ENCODE assay signal across 9 cellular contexts in the genomic region with DNA sequence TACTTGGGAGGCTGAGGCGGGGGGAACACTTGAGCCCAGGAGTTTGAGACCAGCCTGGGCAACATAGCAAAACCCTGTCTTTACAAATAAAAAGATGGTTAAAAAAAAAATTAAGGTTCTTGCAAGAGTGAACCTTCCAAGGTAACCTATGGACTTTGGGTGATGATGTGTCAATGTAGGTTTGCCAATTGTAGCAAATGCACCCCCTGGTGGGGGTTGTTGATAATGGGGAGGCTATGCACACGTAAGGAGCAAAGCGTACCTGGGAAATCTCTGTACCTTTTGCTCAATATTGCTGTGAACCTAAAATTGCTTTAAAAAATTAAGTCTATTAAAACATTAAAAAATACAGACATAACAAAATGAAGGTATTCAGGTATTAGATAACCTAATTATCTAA.
DNase-seq lines count a peak whose midpoint lies in the region; ATAC-seq and TF ChIP-seq lines count a peak whose summit lies in the region.
"Had no signal": no experiment of that assay in that cellular context is flagged by ENCODE, and none has a peak within 500 bp of the region (broad histone marks: within the 10 kb centered on the region; RNA-seq: fewer than 3 reads in every experiment).

No MANE protein-coding gene starts in this region.

- ATAC-seq in stimulated activated naive B cell treated with anti-CD40 and anti-IgM and Interleukin-4, amounts not matched to agents 10 μg/mL and 1 μg/mL and 100 μg/mL, for 72 hours (replicated peaks): peak; percentile 50 to 53

- no peak overlapping the region for H3K27ac ChIP-seq in RWPE1

- no peaks in the 10 kb centered on the region for H3K4me1 Mint-ChIP-seq in Calu3 (ENCODE audit: low read depth, unreplicated experiment)
- H3K4me1 Mint-ChIP-seq in stimulated activated naive B cell treated with anti-CD40 and anti-IgM and Interleukin-4, amounts not matched to agents 10 μg/mL and 1 μg/mL and 100 μg/mL, for 72 hours: no peaks in the 10 kb centered on the region

- no peaks in the 10 kb centered on the region for H3K27me3 Mint-ChIP-seq in Calu3 (ENCODE audit: unreplicated experiment)
- no peaks in the 10 kb centered on the region for H3K27me3 Mint-ChIP-seq in stimulated activated naive B cell treated with anti-CD40 and anti-IgM and Interleukin-4, amounts not matched to agents 10 μg/mL and 1 μg/mL and 100 μg/mL, for 72 hours

- no peak overlapping the region for H3K4me3 Mint-ChIP-seq in Calu3 (ENCODE audit: low read depth, unreplicated experiment)
- H3K4me3 Mint-ChIP-seq in stimulated activated naive B cell treated with anti-CD40 and anti-IgM and Interleukin-4, amounts not matched to agents 10 μg/mL and 1 μg/mL and 100 μg/mL, for 72 hours: no peak overlapping the region

- H3K9me3 Mint-ChIP-seq in Calu3 (ENCODE audit: low read depth, unreplicated experiment): no peaks in the 10 kb centered on the region
- peaks cover 1% of the 10 kb centered on the region in 2 donors for H3K9me3 Mint-ChIP-seq in stimulated activated naive B cell treated with anti-CD40 and anti-IgM and Interleukin-4, amounts not matched to agents 10 μg/mL and 1 μg/mL and 100 μg/mL, for 72 hours

- no peaks in the 10 kb centered on the region for H3K36me3 Mint-ChIP-seq in Calu3 (ENCODE audit: insufficient read depth, unreplicated experiment)
- H3K36me3 Mint-ChIP-seq in stimulated activated naive B cell treated with anti-CD40 and anti-IgM and Interleukin-4, amounts not matched to agents 10 μg/mL and 1 μg/mL and 100 μg/mL, for 72 hours: peaks cover 22 to 44% of the 10 kb centered on the region in 2 donors

- peak; percentile 76 for DNase-seq in Calu3
- DNase-seq in H4 (ENCODE audit: low spot score): peak; percentile 12
- peak; percentile 3 for DNase-seq in RWPE1 (ENCODE audit: low spot score)
- DNase-seq in fibroblast of villous mesenchyme (ENCODE audit: low read depth): peak; percentile 17
- no peak for DNase-seq in stimulated activated naive B cell treated with anti-CD40 and anti-IgM and Interleukin-4, amounts not matched to agents 10 μg/mL and 1 μg/mL and 100 μg/mL, for 72 hours
- no peak for DNase-seq in NCI-H226
- DNase-seq in NCI-H510A treated with DMSO at 0.1 percent for 48 hours (lab: John Stamatoyannopoulos, UW): no peak
- DNase-seq in hepatic stellate cell (ENCODE audit: low spot score): no peak

- no peak overlapping the region for H3K4me3 ChIP-seq in fibroblast of villous mesenchyme (ENCODE audit: low read depth, low read length)
- H3K4me3 ChIP-seq: lung had no signal

- intact Hi-C loops in Calu3 (cut with micrococcal nuclease; ENCODE audit: unreplicated experiment): loop anchor here (5.0 kb wide), 2 partner anchors 94 to 514 kb away; no protein-coding TSS in a partner anchor

- no TSS peak for BruUV-seq in Calu3 (replicated peaks; lab: Mats Ljungman, UMichigan)

- CTCF ChIA-PET in Calu3 (lab: Charles Lee) (no interaction called here), RWPE1 (lab: Yijun Ruan, JAX) (interaction anchor here (0.6 kb wide), 1 partner anchor 1473 kb away, joined by 3 read pairs; no protein-coding TSS in a partner anchor)

- POLR2A ChIA-PET in RWPE1 (lab: Yijun Ruan, JAX; ENCODE audit: low non-redundant PET): no interaction called here

- TF ChIP-seq CTCF in Calu3 (IDR thresholded peaks at IDR 0.05; ENCODE audit: unreplicated experiment) (peak; percentile 66), RWPE1 (conservative IDR thresholded peaks at IDR 0.05; ENCODE audit: low read depth) (no peak), fibroblast of villous mesenchyme (IDR thresholded peaks at IDR 0.05; ENCODE audit: insufficient read depth, low read depth, low read length) (peak; percentile 48)

- no peak overlapping the region for H3K27ac Mint-ChIP-seq in Calu3 (ENCODE audit: unreplicated experiment)
- no peak overlapping the region for H3K27ac Mint-ChIP-seq in stimulated activated naive B cell treated with anti-CD40 and anti-IgM and Interleukin-4, amounts not matched to agents 10 μg/mL and 1 μg/mL and 100 μg/mL, for 72 hours

Comparison
In these comparisons a context has a peak if more than half of its experiments do, and no peak if none do; other contexts are left out.
1. DNase-seq: peak in Calu3 (single experiment), H4 (single experiment), RWPE1 (single experiment) and fibroblast of villous mesenchyme (single experiment); none in stimulated activated naive B cell treated with anti-CD40 and anti-IgM and Interleukin-4, amounts not matched to agents 10 μg/mL and 1 μg/mL and 100 μg/mL, for 72 hours (single experiment), NCI-H226 (single experiment), NCI-H510A treated with DMSO at 0.1 percent for 48 hours (single experiment) and hepatic stellate cell (single experiment).